7 cellular contexts compared by ENCODE assay signal in genomic region chrX:24023972-24024664, GRCh38. TPM values are rescaled to one million over a fixed set of nuclear protein-coding genes. Genes with fewer than 3 reads are reported as not detected.
DNase-seq lines count a peak whose midpoint lies in the region; FAIRE-seq and TF ChIP-seq lines count a peak whose summit lies in the region.

No MANE protein-coding gene starts in this region.

- no peak for TF ChIP-seq CTCF in GM06990 (IDR thresholded peaks at IDR 0.05; ENCODE audit: insufficient read depth, low read length, poor library complexity, severe bottlenecking)
- no peak for TF ChIP-seq CTCF in astrocyte of the cerebellum (IDR thresholded peaks at IDR 0.05; ENCODE audit: low read depth, low read length, missing control alignments)
- no peak for TF ChIP-seq CTCF in kidney (IDR thresholded peaks at IDR 0.05; ENCODE audit: borderline replicate concordance, extremely low read depth, insufficient read depth)
- TF ChIP-seq CTCF in testis (IDR thresholded peaks at IDR 0.05): peak in 1 of 3 experiments; percentile 6

- no peak for TF ChIP-seq POLR2A in testis (IDR thresholded peaks at IDR 0.05)

- no peak for DNase-seq in GM06990 (ENCODE audit: extremely low read depth, insufficient read length)
- DNase-seq in astrocyte of the cerebellum (ENCODE audit: low read depth): no peak
- DNase-seq in kidney: no peak
- no peak for DNase-seq in testis
- DNase-seq in MV-4-11 (lab: John Stamatoyannopoulos, UW): no peak
- DNase-seq in DMS153 treated with DMSO at 0.1 percent for 48 hours (lab: John Stamatoyannopoulos, UW; ENCODE audit: unreplicated experiment): no peak

- H3K27me3 ChIP-seq in GM06990 (replicated peaks; ENCODE audit: control insufficient read depth, insufficient read depth, low read length) (no peaks in the 10 kb centered on the region), testis (no peaks in the 10 kb centered on the region)

- H3K4me3 ChIP-seq in GM06990 (replicated peaks; ENCODE audit: low read depth, low read length) (peak overlapping the region; percentile 64), astrocyte of the cerebellum (ENCODE audit: low read depth, low read length) (peak overlapping the region; percentile 63), kidney (ENCODE audit: low read length in 2 of 2) (peak overlapping the region; percentile 84 to 86), testis (peak overlapping the region; percentile 67 to 85)

- no peak for FAIRE-seq in kidney (lab: Jason Lieb, UNC)

- H3K9me3 ChIP-seq in KOPT-K1 (ENCODE audit: insufficient read depth, low read length, poor library complexity, severe bottlenecking) (no peaks in the 10 kb centered on the region), kidney (ENCODE audit: control insufficient read depth in 1 of 2, low read length in 2 of 2) (no peaks in the 10 kb centered on the region), testis (no peaks in the 10 kb centered on the region)

- H3K36me3 ChIP-seq in GM06990 (ENCODE audit: control insufficient read depth, insufficient read depth, low read length): no peaks in the 10 kb centered on the region
- H3K36me3 ChIP-seq in KOPT-K1 (ENCODE audit: insufficient read depth, low read length): peaks cover 17% of the 10 kb centered on the region
- no peaks in the 10 kb centered on the region for H3K36me3 ChIP-seq in kidney (ENCODE audit: control insufficient read depth in 1 of 2, insufficient read depth in 2 of 2, low read length in 2 of 2)
- H3K36me3 ChIP-seq in testis (ENCODE audit: low read depth, missing control alignments): no peaks in the 10 kb centered on the region

- H3K27ac ChIP-seq in KOPT-K1 (ENCODE audit: low read depth, low read length, poor library complexity, severe bottlenecking) (peak overlapping the region; percentile 88), kidney (ENCODE audit: low read depth in 2 of 2, low read length in 2 of 2) (peak overlapping the region in 1 of 2 donors; percentile 23), testis (peak overlapping the region; percentile 91 to 93)

- H3K4me1 ChIP-seq in kidney (ENCODE audit: control insufficient read depth in 1 of 2, insufficient read depth in 1 of 2, low read depth in 1 of 2, low read length in 2 of 2): no peaks in the 10 kb centered on the region
- H3K4me1 ChIP-seq in testis: no peaks in the 10 kb centered on the region

- intact Hi-C loops in kidney (cut with DNase I): no loop called here
- intact Hi-C loops in testis (cut with DNase I; ENCODE audit: low total_unique reads): no loop called here

- 2% methylated on average over 19 of the region's 19 CpGs for WGBS in testis, 2 donors

- in situ Hi-C loops in astrocyte of the cerebellum (cut with HindIII; ENCODE audit: low sequenced_read_pairs): no loop called here

- peak overlapping the region; percentile 55 to 71 for H3K9ac ChIP-seq in kidney (ENCODE audit: low read length in 2 of 2)

RNA-seq across cellular contexts. Expression of gene KLHL15, which starts 2.9 kb away (rescaled TPM):
- total RNA-seq in kidney (7.2 TPM), testis (10 to 100 TPM; 82.4 to 83.4 TPM)
- polyA plus RNA-seq in kidney (ENCODE audit: insufficient read depth, low read depth, low replicate concordance) (2.2 TPM), testis (ENCODE audit: insufficient read depth, low read depth, low replicate concordance) (31.5 TPM)

RNA-seq across cellular contexts. Expression of gene EIF2S3, which starts 30.6 kb away (rescaled TPM):
- total RNA-seq in kidney: 173 TPM
- polyA plus RNA-seq in kidney (ENCODE audit: insufficient read depth, low read depth, low replicate concordance): 54.3 TPM
- total RNA-seq in testis: 10 to 100 TPM; 65.4 to 66.5 TPM
- 44.0 TPM for polyA plus RNA-seq in testis (ENCODE audit: insufficient read depth, low read depth, low replicate concordance)

Comparison
In these comparisons a context has a peak if more than half of its experiments do, and no peak if none do; other contexts are left out.
1. RNA of gene KLHL15, which starts 2.9 kb away (total RNA-seq): 82.4 to 83.4 TPM in testis; 7.2 TPM in kidney (single experiment); every median in the first group is over 10 times any median in the second.
2. Peak in every context shown above with its lines, with median percentiles within 50 percentile points of each other: H3K4me3 ChIP-seq.